17 cellular contexts compared by ENCODE assay signal in the genomic region with DNA sequence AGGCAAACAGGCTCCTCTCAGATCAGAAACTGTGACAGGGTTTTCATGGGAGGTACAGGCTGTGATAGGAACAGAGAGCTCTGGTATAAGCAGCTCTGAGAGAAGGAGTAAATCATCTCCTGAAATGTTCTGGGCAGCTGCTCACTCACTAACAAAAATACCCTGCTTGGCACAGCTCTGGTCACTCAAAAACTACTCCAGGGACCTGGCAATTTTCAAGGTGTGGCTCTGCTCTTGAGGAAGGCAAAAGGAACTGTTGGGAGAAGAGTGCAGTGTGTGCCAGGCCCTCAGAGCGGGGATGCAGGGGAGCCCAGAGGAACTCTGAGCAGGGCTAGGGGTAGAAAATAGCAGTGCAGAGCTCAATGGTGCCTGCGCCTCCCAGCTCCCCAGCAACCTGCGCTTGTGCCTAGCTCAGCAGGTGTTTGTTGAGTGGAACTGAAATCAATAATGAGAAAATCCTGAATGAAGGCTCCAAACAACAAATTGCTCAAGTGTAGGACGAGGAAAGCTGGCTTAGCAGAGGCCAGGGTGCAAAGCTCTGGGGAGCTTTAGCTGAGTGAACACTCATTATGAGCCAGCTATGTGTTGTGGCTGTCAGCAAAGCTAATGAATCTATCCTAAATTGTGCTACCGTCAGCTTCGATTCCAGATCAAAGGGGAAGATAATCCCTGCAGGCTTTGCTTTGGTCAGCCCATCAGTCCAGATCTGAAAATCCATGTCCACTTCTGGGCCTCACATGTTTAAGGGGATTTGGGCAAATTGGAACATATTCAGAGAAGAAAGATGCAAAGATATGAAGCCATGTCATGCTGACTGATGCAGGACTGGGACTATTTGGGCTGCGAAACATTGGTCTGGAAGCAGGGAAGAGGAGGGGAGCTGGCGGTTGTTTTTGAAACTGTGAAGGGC.
DNase-seq lines count a peak whose midpoint lies in the region; ATAC-seq and TF ChIP-seq lines count a peak whose summit lies in the region.
"Had no signal": no experiment of that assay in that cellular context is flagged by ENCODE, and none has a peak within 500 bp of the region (broad histone marks: within the 10 kb centered on the region; RNA-seq: fewer than 3 reads in every experiment).

No MANE protein-coding gene starts in this region.

- ATAC-seq in omental fat pad (ENCODE audit: low FRiP score) (peak; percentile 25), esophagus mucosa (no peak)
- no peak for ATAC-seq in activated CD8-positive, alpha-beta memory T cell treated with anti-CD3 and anti-CD28 coated beads, Interleukin-2, amount 10 ng/mL, durations not matched to agents 7 days and 5 days
- ATAC-seq: activated CD8-positive, alpha-beta T cell treated with anti-CD3 and anti-CD28 coated beads, Interleukin-2, amount 10 ng/mL, durations not matched to agents 7 days and 5 days had no signal

- no peak overlapping the region for H3K4me3 Mint-ChIP-seq in activated CD8-positive, alpha-beta memory T cell treated with anti-CD3 and anti-CD28 coated beads, Interleukin-2, amount 10 ng/mL, durations not matched to agents 7 days and 5 days
- H3K4me3 Mint-ChIP-seq: activated CD8-positive, alpha-beta T cell treated with anti-CD3 and anti-CD28 coated beads, Interleukin-2, amount 10 ng/mL, durations not matched to agents 7 days and 5 days; activated naive CD8-positive, alpha-beta T cell treated with anti-CD3 and anti-CD28 coated beads, Interleukin-2, amount 10 ng/mL, durations not matched to agents 7 days and 5 days; H9; nephron had no signal

- H3K27me3 ChIP-seq in esophagus squamous epithelium (no peaks in the 10 kb centered on the region), tibial artery (no peaks in the 10 kb centered on the region)
- H3K27me3 ChIP-seq: BLaER1 treated with 17β-estradiol and CSF1 and Interleukin-3, amounts not matched to agents 10 nM and 100 nM had no signal

- no peaks in the 10 kb centered on the region for H3K4me1 Mint-ChIP-seq in activated CD8-positive, alpha-beta memory T cell treated with anti-CD3 and anti-CD28 coated beads, Interleukin-2, amount 10 ng/mL, durations not matched to agents 7 days and 5 days

- no peaks in the 10 kb centered on the region for H3K9me3 ChIP-seq in esophagus squamous epithelium
- H3K9me3 ChIP-seq in tibial artery: no peaks in the 10 kb centered on the region
- H3K9me3 ChIP-seq: BLaER1 treated with 17β-estradiol and CSF1 and Interleukin-3, amounts not matched to agents 10 nM and 100 nM; left ventricle myocardium inferior had no signal

- H3K4me3 ChIP-seq in esophagus squamous epithelium: no peak overlapping the region
- H3K4me3 ChIP-seq in tibial artery: no peak overlapping the region
- H3K4me3 ChIP-seq: BLaER1 treated with 17β-estradiol and CSF1 and Interleukin-3, amounts not matched to agents 10 nM and 100 nM; left ventricle myocardium inferior had no signal

- no peak for TF ChIP-seq POLR2A in esophagus squamous epithelium (IDR thresholded peaks at IDR 0.05)

- H3K4me1 ChIP-seq in esophagus squamous epithelium: peaks cover 0 to 30% (median 11%) of the 10 kb centered on the region in 3 donors
- H3K4me1 ChIP-seq in tibial artery: peaks cover 0 to 29% (median 12%) of the 10 kb centered on the region in 4 donors
- H3K4me1 ChIP-seq: left ventricle myocardium inferior had no signal

- H3K27ac ChIP-seq in esophagus squamous epithelium (peak overlapping the region in 3 of 4 donors; percentile 56 to 58 (median 57)), tibial artery (peak overlapping the region; percentile 70 to 76)
- H3K27ac ChIP-seq: 22Rv1; BLaER1 treated with 17β-estradiol and CSF1 and Interleukin-3, amounts not matched to agents 10 nM and 100 nM; left ventricle myocardium inferior had no signal

- TF ChIP-seq CTCF in esophagus squamous epithelium (IDR thresholded peaks at IDR 0.05) (no peak), omental fat pad (IDR thresholded peaks at IDR 0.05) (no peak), tibial artery (IDR thresholded peaks at IDR 0.05) (no peak)

- H3K9me3 Mint-ChIP-seq in activated CD8-positive, alpha-beta memory T cell treated with anti-CD3 and anti-CD28 coated beads, Interleukin-2, amount 10 ng/mL, durations not matched to agents 7 days and 5 days (ENCODE audit: low read depth): no peaks in the 10 kb centered on the region
- H3K9me3 Mint-ChIP-seq: activated naive CD8-positive, alpha-beta T cell treated with anti-CD3 and anti-CD28 coated beads, Interleukin-2, amount 10 ng/mL, durations not matched to agents 7 days and 5 days; H9; nephron had no signal

- WGBS in esophagus squamous epithelium, 2 donors: 73 to 79% methylated on average over 7 to 8 of the region's 8 CpGs

- CTCF ChIA-PET in activated CD8-positive, alpha-beta memory T cell treated with anti-CD3 and anti-CD28 coated beads, Interleukin-2, amount 10 ng/mL, durations not matched to agents 7 days and 5 days (lab: Charles Lee): interaction anchor here (0.6 to 2.9 kb wide), 8 partner anchors 10 to 749 kb away, joined by 3 to 26 read pairs (median 4); no protein-coding TSS in a partner anchor

- no peaks in the 10 kb centered on the region for H3K36me3 Mint-ChIP-seq in activated CD8-positive, alpha-beta memory T cell treated with anti-CD3 and anti-CD28 coated beads, Interleukin-2, amount 10 ng/mL, durations not matched to agents 7 days and 5 days
- H3K36me3 Mint-ChIP-seq: activated naive CD8-positive, alpha-beta T cell treated with anti-CD3 and anti-CD28 coated beads, Interleukin-2, amount 10 ng/mL, durations not matched to agents 7 days and 5 days had no signal

- peak; percentile 30 to 62 (median 44) for DNase-seq in NCI-H1417 (lab: John Stamatoyannopoulos, UW)
- DNase-seq in NCI-H1417 treated with DMSO at 0.1 percent for 48 hours (lab: John Stamatoyannopoulos, UW): no peak
- DNase-seq in esophagus squamous epithelium (lab: John Stamatoyannopoulos, UW): no peak
- DNase-seq in omental fat pad (ENCODE audit: low spot score): no peak
- DNase-seq in tibial artery: peak in 1 of 2 donors; percentile 72
- no peak for DNase-seq in Ammon's horn (ENCODE audit: low spot score)
- DNase-seq in activated CD8-positive, alpha-beta memory T cell treated with anti-CD3 and anti-CD28 coated beads, Interleukin-2, amount 10 ng/mL, durations not matched to agents 7 days and 5 days: no peak
- DNase-seq: activated CD8-positive, alpha-beta T cell treated with anti-CD3 and anti-CD28 coated beads, Interleukin-2, amount 10 ng/mL, durations not matched to agents 7 days and 5 days; activated naive CD8-positive, alpha-beta T cell treated with anti-CD3 and anti-CD28 coated beads, Interleukin-2, amount 10 ng/mL, durations not matched to agents 7 days and 5 days; DMS53; H9; left ventricle myocardium inferior; stimulated activated CD4-positive, alpha-beta T cell treated with anti-CD3 and anti-CD28 coated beads, Interleukin-4, amount 100 ng/mL, for 1 hour had no signal

- intact Hi-C loops in esophagus squamous epithelium (cut with DNase I) (loop anchor here (5.0 kb wide), 1 partner anchor 229 kb away; no protein-coding TSS in a partner anchor), tibial artery (cut with DNase I; ENCODE audit: low total_unique reads) (loop anchor here (5.0 kb wide), 1 partner anchor 229 kb away; no protein-coding TSS in a partner anchor)

- peaks cover 6% of the 10 kb centered on the region for H3K27me3 Mint-ChIP-seq in activated CD8-positive, alpha-beta memory T cell treated with anti-CD3 and anti-CD28 coated beads, Interleukin-2, amount 10 ng/mL, durations not matched to agents 7 days and 5 days

- no peak overlapping the region for H3K27ac Mint-ChIP-seq in activated CD8-positive, alpha-beta memory T cell treated with anti-CD3 and anti-CD28 coated beads, Interleukin-2, amount 10 ng/mL, durations not matched to agents 7 days and 5 days
- H3K27ac Mint-ChIP-seq: activated CD8-positive, alpha-beta T cell treated with anti-CD3 and anti-CD28 coated beads, Interleukin-2, amount 10 ng/mL, durations not matched to agents 7 days and 5 days; activated naive CD8-positive, alpha-beta T cell treated with anti-CD3 and anti-CD28 coated beads, Interleukin-2, amount 10 ng/mL, durations not matched to agents 7 days and 5 days had no signal

- H3K36me3 ChIP-seq in esophagus squamous epithelium: no peaks in the 10 kb centered on the region
- H3K36me3 ChIP-seq in tibial artery: no peaks in the 10 kb centered on the region
- H3K36me3 ChIP-seq: BLaER1 treated with 17β-estradiol and CSF1 and Interleukin-3, amounts not matched to agents 10 nM and 100 nM; left ventricle myocardium inferior had no signal

Comparison
In these comparisons a context has a peak if more than half of its experiments do, and no peak if none do; other contexts are left out.
1. DNase-seq: peak in NCI-H1417 (3 of 3); none in NCI-H1417 treated with DMSO at 0.1 percent for 48 hours (single experiment), esophagus squamous epithelium (single experiment), omental fat pad (single experiment), Ammon's horn (single experiment) and activated CD8-positive, alpha-beta memory T cell treated with anti-CD3 and anti-CD28 coated beads, Interleukin-2, amount 10 ng/mL, durations not matched to agents 7 days and 5 days (single experiment).